26 cellular contexts compared by ENCODE assay signal in genomic region chr1:191929383-191929782, GRCh38.
"Had no signal": no experiment of that assay in that cellular context is flagged by ENCODE, and none has a peak within 500 bp of the region (broad histone marks: within the 10 kb centered on the region; RNA-seq: fewer than 3 reads in every experiment).

No MANE protein-coding gene starts in this region.

- H3K9me3 ChIP-seq: ascending aorta, breast epithelium, colonic mucosa had no signal

- H3K27ac Mint-ChIP-seq: activated CD4-positive, alpha-beta memory T cell treated with anti-CD3 and anti-CD28 coated beads, Interleukin-2, amount 10 ng/mL, durations not matched to agents 7 days and 5 days; activated CD4-positive, alpha-beta T cell treated with anti-CD3 and anti-CD28 coated beads, Interleukin-2, amount 10 ng/mL, durations not matched to agents 7 days and 5 days; activated naive CD4-positive, alpha-beta T cell treated with anti-CD3 and anti-CD28 coated beads, Interleukin-2, amount 10 ng/mL, durations not matched to agents 7 days and 5 days; activated naive CD4-positive, alpha-beta T cell treated with anti-CD3 and anti-CD28 coated beads, Interleukin-2, amount 50 U/mL, for 72 hours; activated naive CD8-positive, alpha-beta T cell treated with anti-CD3 and anti-CD28 coated beads, Interleukin-2, amount 10 ng/mL, durations not matched to agents 7 days and 5 days; activated T-cell treated with anti-CD3 and anti-CD28 coated beads, Interleukin-2, amount 50 U/mL, for 24 hours; activated T-cell treated with anti-CD3 and anti-CD28 coated beads, Interleukin-2, amount 50 U/mL, for 72 hours; brain had no signal

- H3K36me3 ChIP-seq: ascending aorta, breast epithelium, cardiac muscle cell, colonic mucosa had no signal

- H3K27ac ChIP-seq: ascending aorta, breast epithelium, cardiac muscle cell, colonic mucosa had no signal

- H3K27me3 ChIP-seq: ascending aorta, breast epithelium, cardiac muscle cell, colonic mucosa had no signal

- H3K27me3 Mint-ChIP-seq: activated CD4-positive, alpha-beta memory T cell treated with anti-CD3 and anti-CD28 coated beads, Interleukin-2, amount 10 ng/mL, durations not matched to agents 7 days and 5 days; activated CD4-positive, alpha-beta T cell treated with anti-CD3 and anti-CD28 coated beads, Interleukin-2, amount 10 ng/mL, durations not matched to agents 7 days and 5 days; activated naive CD4-positive, alpha-beta T cell treated with anti-CD3 and anti-CD28 coated beads, Interleukin-2, amount 10 ng/mL, durations not matched to agents 7 days and 5 days; activated naive CD8-positive, alpha-beta T cell treated with anti-CD3 and anti-CD28 coated beads, Interleukin-2, amount 10 ng/mL, durations not matched to agents 7 days and 5 days; activated T-cell treated with anti-CD3 and anti-CD28 coated beads, Interleukin-2, amount 50 U/mL, for 24 hours; brain had no signal

- ATAC-seq: activated naive CD4-positive, alpha-beta T cell treated with anti-CD3 and anti-CD28 coated beads, Interleukin-2, amount 50 U/mL, for 72 hours; activated T-cell treated with anti-CD3 and anti-CD28 coated beads, Interleukin-2, amount 50 U/mL, for 72 hours; esophagus mucosa had no signal

- H3K4me3 Mint-ChIP-seq: activated CD4-positive, alpha-beta memory T cell treated with anti-CD3 and anti-CD28 coated beads, Interleukin-2, amount 10 ng/mL, durations not matched to agents 7 days and 5 days; activated CD4-positive, alpha-beta T cell treated with anti-CD3 and anti-CD28 coated beads, Interleukin-2, amount 10 ng/mL, durations not matched to agents 7 days and 5 days; activated naive CD4-positive, alpha-beta T cell treated with anti-CD3 and anti-CD28 coated beads, Interleukin-2, amount 10 ng/mL, durations not matched to agents 7 days and 5 days; activated naive CD8-positive, alpha-beta T cell treated with anti-CD3 and anti-CD28 coated beads, Interleukin-2, amount 10 ng/mL, durations not matched to agents 7 days and 5 days; activated T-cell treated with anti-CD3 and anti-CD28 coated beads, Interleukin-2, amount 50 U/mL, for 24 hours; activated T-cell treated with anti-CD3 and anti-CD28 coated beads, Interleukin-2, amount 50 U/mL, for 72 hours; brain had no signal

- H3K36me3 Mint-ChIP-seq: activated naive CD4-positive, alpha-beta T cell treated with anti-CD3 and anti-CD28 coated beads, Interleukin-2, amount 10 ng/mL, durations not matched to agents 7 days and 5 days; activated naive CD8-positive, alpha-beta T cell treated with anti-CD3 and anti-CD28 coated beads, Interleukin-2, amount 10 ng/mL, durations not matched to agents 7 days and 5 days; brain had no signal

- DNase-seq: activated CD4-positive, alpha-beta memory T cell treated with anti-CD3 and anti-CD28 coated beads, Interleukin-2, amount 10 ng/mL, durations not matched to agents 7 days and 5 days; activated CD4-positive, alpha-beta T cell treated with anti-CD3 and anti-CD28 coated beads for 1 hour; activated CD4-positive, alpha-beta T cell treated with anti-CD3 and anti-CD28 coated beads for 4 hours; activated CD4-positive, alpha-beta T cell treated with anti-CD3 and anti-CD28 coated beads, Interleukin-2, amount 10 ng/mL, durations not matched to agents 7 days and 5 days; activated CD4-positive, alpha-beta T cell treated with anti-CD3 and anti-CD28 coated beads, Interleukin-2, amount 50 U/mL, for 4 hours; activated CD8-positive, alpha-beta memory T cell treated with anti-CD3 and anti-CD28 coated beads, Interleukin-2, amount 50 U/mL, for 48 hours; activated gamma-delta T cell; activated naive CD4-positive, alpha-beta T cell; activated naive CD4-positive, alpha-beta T cell treated with anti-CD3 and anti-CD28 coated beads, Interleukin-2, amount 10 ng/mL, durations not matched to agents 7 days and 5 days; activated naive CD8-positive, alpha-beta T cell treated with anti-CD3 and anti-CD28 coated beads, Interleukin-2, amount 10 ng/mL, durations not matched to agents 7 days and 5 days; activated T-cell treated with anti-CD3 and anti-CD28 coated beads for 4 hours; activated T-cell treated with anti-CD3 and anti-CD28 coated beads, Interleukin-2, amount 50 U/mL, for 24 hours; activated T-cell treated with anti-CD3 and anti-CD28 coated beads, Interleukin-2, amount 50 U/mL, for 72 hours; central memory CD4-positive, alpha-beta T cell; cerebellar nuclear complex; colonic mucosa; effector CD8-positive, alpha-beta T cell; foreskin fibroblast; head of caudate nucleus; T-helper 2 cell had no signal

- H3K4me1 ChIP-seq: ascending aorta, breast epithelium, colonic mucosa had no signal

- H3K4me1 Mint-ChIP-seq: activated CD4-positive, alpha-beta memory T cell treated with anti-CD3 and anti-CD28 coated beads, Interleukin-2, amount 10 ng/mL, durations not matched to agents 7 days and 5 days; activated CD4-positive, alpha-beta T cell treated with anti-CD3 and anti-CD28 coated beads, Interleukin-2, amount 10 ng/mL, durations not matched to agents 7 days and 5 days; activated naive CD4-positive, alpha-beta T cell treated with anti-CD3 and anti-CD28 coated beads, Interleukin-2, amount 10 ng/mL, durations not matched to agents 7 days and 5 days; activated naive CD8-positive, alpha-beta T cell treated with anti-CD3 and anti-CD28 coated beads, Interleukin-2, amount 10 ng/mL, durations not matched to agents 7 days and 5 days; brain had no signal

- H3K4me3 ChIP-seq: ascending aorta, breast epithelium, cardiac muscle cell, colonic mucosa had no signal
